Comparison of ENCODE assay signal across 14 cellular contexts in genomic region chr10:22984066-22984465, GRCh38. TPM values are rescaled to one million over a fixed set of nuclear protein-coding genes. Genes with fewer than 3 reads are reported as not detected.
"Had no signal": no experiment of that assay in that cellular context is flagged by ENCODE, and none has a peak within 500 bp of the region (broad histone marks: within the 10 kb centered on the region; RNA-seq: fewer than 3 reads in every experiment).

No MANE protein-coding gene starts in this region.

- H3K27me3 ChIP-seq: brain microvascular endothelial cell, esophagus muscularis mucosa, gastroesophageal sphincter, ovary had no signal

- DNase-seq: activated CD4-positive, alpha-beta T cell treated with anti-CD3 and anti-CD28 coated beads, Interleukin-2, amount 50 U/mL, for 1 hour; activated effector memory CD4-positive, alpha-beta T cell treated with anti-CD3 and anti-CD28 coated beads, Interleukin-2, amount 50 U/mL, for 16 hours; activated T-cell treated with anti-CD3 and anti-CD28 coated beads, Interleukin-2, amount 50 U/mL, for 1 hour; brain microvascular endothelial cell; left ventricle myocardium superior; ovary; stimulated activated CD4-positive, alpha-beta T cell treated with anti-CD3 and anti-CD28 coated beads, Interleukin-4, amount 100 ng/mL, for 24 hours; stimulated activated naive CD8-positive, alpha-beta T cell treated with anti-CD3 and anti-CD28 coated beads, Interleukin-15, amount 100 ng/mL, for 72 hours had no signal

- H3K4me3 Mint-ChIP-seq: stimulated activated naive CD8-positive, alpha-beta T cell treated with anti-CD3 and anti-CD28 coated beads, Interleukin-15, amount 100 ng/mL, for 72 hours had no signal

- H3K9me3 ChIP-seq: esophagus muscularis mucosa, gastroesophageal sphincter, ovary, thoracic aorta had no signal

- H3K4me3 ChIP-seq: esophagus muscularis mucosa, gastroesophageal sphincter, ovary, thoracic aorta had no signal

- H3K27ac Mint-ChIP-seq: activated naive CD4-positive, alpha-beta T cell treated with anti-CD3 and anti-CD28 coated beads, Interleukin-2, amount 50 U/mL, for 72 hours; stimulated activated naive CD8-positive, alpha-beta T cell treated with anti-CD3 and anti-CD28 coated beads, Interleukin-15, amount 100 ng/mL, for 72 hours had no signal

- ATAC-seq: activated naive CD4-positive, alpha-beta T cell treated with anti-CD3 and anti-CD28 coated beads, Interleukin-2, amount 50 U/mL, for 72 hours; gastroesophageal sphincter; left ventricle myocardium superior; stimulated activated naive CD8-positive, alpha-beta T cell treated with anti-CD3 and anti-CD28 coated beads, Interleukin-15, amount 100 ng/mL, for 72 hours had no signal

- H3K27me3 Mint-ChIP-seq: stimulated activated naive CD8-positive, alpha-beta T cell treated with anti-CD3 and anti-CD28 coated beads, Interleukin-15, amount 100 ng/mL, for 72 hours had no signal

- H3K36me3 ChIP-seq: brain microvascular endothelial cell, esophagus muscularis mucosa, gastroesophageal sphincter, ovary, thoracic aorta had no signal

- H3K9me3 Mint-ChIP-seq: activated naive CD4-positive, alpha-beta T cell treated with anti-CD3 and anti-CD28 coated beads, Interleukin-2, amount 50 U/mL, for 72 hours; stimulated activated naive CD8-positive, alpha-beta T cell treated with anti-CD3 and anti-CD28 coated beads, Interleukin-15, amount 100 ng/mL, for 72 hours had no signal

- H3K36me3 Mint-ChIP-seq: activated naive CD4-positive, alpha-beta T cell treated with anti-CD3 and anti-CD28 coated beads, Interleukin-2, amount 50 U/mL, for 72 hours had no signal

- H3K27ac ChIP-seq: brain microvascular endothelial cell, esophagus muscularis mucosa, gastroesophageal sphincter, ovary, thoracic aorta had no signal

RNA-seq across cellular contexts. Expression of gene ARMC3, which starts 56.2 kb away (rescaled TPM):
- total RNA-seq: activated naive CD4-positive, alpha-beta T cell treated with anti-CD3 and anti-CD28 coated beads, Interleukin-2, amount 50 U/mL, for 72 hours; gastroesophageal sphincter; left ventricle myocardium superior; T-helper 2 cell treated with Interferon-gamma antibody and Interleukin-4, amounts not matched to agents 100 ng/mL and 5 ng/mL, for 36 hours; thoracic aorta had no signal
- polyA plus RNA-seq: ovary, urinary bladder had no signal
